ENCODE assay signal across 1 cellular context in the genomic region with DNA sequence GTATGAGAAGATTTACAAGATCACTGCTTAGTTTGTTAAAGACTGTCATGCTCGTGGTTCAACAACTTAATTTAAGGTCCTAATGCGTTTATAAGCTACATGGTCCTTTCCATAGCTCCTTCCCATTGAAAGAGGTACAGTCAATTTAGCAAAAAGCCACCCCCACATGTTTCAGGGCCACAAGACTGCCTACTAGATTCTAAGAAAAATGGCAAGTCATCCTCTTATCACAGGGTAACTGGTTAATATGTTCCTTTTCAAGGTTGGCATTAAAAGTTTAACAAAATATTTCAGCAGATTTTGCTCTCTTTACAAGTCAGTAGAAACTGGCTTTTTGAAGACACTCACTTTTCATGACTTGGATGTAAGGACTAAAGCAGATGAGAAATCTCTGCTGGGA.
TF ChIP-seq lines count a peak whose summit lies in the region.

No MANE protein-coding gene starts in this region.

TF ChIP-seq in K562, 482 proteins besides CTCF, POLR2A, EP300 and RAD21:
- TF ChIP-seq MAFG (tag; conservative IDR thresholded peaks at IDR 0.05), result peak; percentile 72
- TF ChIP-seq ZNF707 (CRISPR knock-in tag; conservative IDR thresholded peaks at IDR 0.05), result no peak
- 0 out of 2 replicates have a peak, but pooled peaks have one; percentile 22 for TF ChIP-seq ZNF316 (IDR thresholded peaks at IDR 0.05)
- TF ChIP-seq JUND (IDR thresholded peaks at IDR 0.05; ENCODE audit: borderline replicate concordance, low read depth, low read length), result no peak
- no peak for TF ChIP-seq JUND (tag; IDR thresholded peaks at IDR 0.05; ENCODE audit: borderline replicate concordance, low read depth, low read length)
- TF ChIP-seq FOXJ3 (CRISPR knock-in tag; IDR thresholded peaks at IDR 0.05), result no peak
- no peak for TF ChIP-seq MTF1 (CRISPR knock-in tag; IDR thresholded peaks at IDR 0.05; ENCODE audit: borderline replicate concordance)
- no peak for TF ChIP-seq ZNF274 (IDR thresholded peaks at IDR 0.05; ENCODE audit: borderline replicate concordance, low read depth, low read length)
- TF ChIP-seq ZNF785 (CRISPR knock-in tag; IDR thresholded peaks at IDR 0.05), result no peak
- no peak for TF ChIP-seq ZNF354B (CRISPR knock-in tag; IDR thresholded peaks at IDR 0.05)
- TF ChIP-seq ELF4 (CRISPR knock-in tag; IDR thresholded peaks at IDR 0.05), result no peak
- TF ChIP-seq, protein P1, sequence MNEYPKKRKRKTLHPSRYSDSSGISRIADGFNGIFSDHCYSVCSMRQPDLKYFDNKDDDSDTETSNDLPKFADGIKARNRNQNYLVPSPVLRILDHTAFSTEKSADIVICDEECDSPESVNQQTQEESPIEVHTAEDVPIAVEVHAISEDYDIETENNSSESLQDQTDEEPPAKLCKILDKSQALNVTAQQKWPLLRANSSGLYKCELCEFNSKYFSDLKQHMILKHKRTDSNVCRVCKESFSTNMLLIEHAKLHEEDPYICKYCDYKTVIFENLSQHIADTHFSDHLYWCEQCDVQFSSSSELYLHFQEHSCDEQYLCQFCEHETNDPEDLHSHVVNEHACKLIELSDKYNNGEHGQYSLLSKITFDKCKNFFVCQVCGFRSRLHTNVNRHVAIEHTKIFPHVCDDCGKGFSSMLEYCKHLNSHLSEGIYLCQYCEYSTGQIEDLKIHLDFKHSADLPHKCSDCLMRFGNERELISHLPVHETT (CRISPR knock-in tag; conservative IDR thresholded peaks at IDR 0.05 in 1 of 2, IDR thresholded peaks at IDR 0.05 in 1 of 2), result no peak
- no peak for TF ChIP-seq JUN (IDR thresholded peaks at IDR 0.05; ENCODE audit: borderline replicate concordance, low read depth, low read length)
- TF ChIP-seq JUN (CRISPR knock-in tag; IDR thresholded peaks at IDR 0.05; ENCODE audit: borderline replicate concordance), result no peak
- peak; percentile 61; the same call in 1 of the 2 replicates for TF ChIP-seq NFE2 (IDR thresholded peaks at IDR 0.05; ENCODE audit: low read depth)
- TF ChIP-seq ZNF324 (CRISPR knock-in tag; IDR thresholded peaks at IDR 0.05), result no peak
- TF ChIP-seq CREBBP (IDR thresholded peaks at IDR 0.05; ENCODE audit: low read depth, low read length), result no peak
- TF ChIP-seq C11orf30 (IDR thresholded peaks at IDR 0.05; ENCODE audit: low read depth), result peak; percentile 34; the same call in 1 of the 2 replicates
- TF ChIP-seq CREM (IDR thresholded peaks at IDR 0.05; ENCODE audit: low read depth), result no peak
- TF ChIP-seq ZNF561 (CRISPR knock-in tag; conservative IDR thresholded peaks at IDR 0.05), result no peak
